In the genomic region with DNA sequence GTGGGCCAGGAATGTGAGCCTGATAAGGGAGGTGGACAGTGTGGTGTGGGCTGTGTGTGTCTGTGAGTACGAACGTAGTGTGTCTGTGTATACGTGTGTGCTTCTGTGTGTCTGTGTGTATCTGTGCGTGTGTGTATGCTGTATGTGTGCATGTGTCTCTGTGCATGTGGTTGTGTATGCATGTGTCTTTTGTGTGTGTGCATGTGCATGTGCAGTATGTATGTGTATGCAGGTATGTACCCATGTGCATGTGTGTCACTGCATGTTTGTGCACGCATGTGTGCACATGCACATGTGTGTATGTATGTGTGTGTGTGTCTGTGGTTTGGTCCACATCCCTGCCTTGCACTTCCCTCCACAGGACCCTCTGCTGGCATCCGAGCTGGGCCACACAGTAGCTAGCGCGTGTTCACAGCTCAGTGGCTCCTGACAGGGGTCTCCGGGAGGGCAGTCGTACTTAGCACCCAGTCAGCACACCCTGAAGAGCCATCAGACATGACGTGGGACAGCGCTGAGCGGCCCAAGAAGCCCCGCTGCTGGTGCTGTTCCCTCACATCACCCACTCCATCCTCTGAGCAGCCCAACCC, we compare ENCODE assay signal across 15 cellular contexts.
"Had no signal": no experiment of that assay in that cellular context is flagged by ENCODE, and none has a peak within 500 bp of the region (broad histone marks: within the 10 kb centered on the region; RNA-seq: fewer than 3 reads in every experiment).

No MANE protein-coding gene starts in this region.

- H3K27ac ChIP-seq: brain microvascular endothelial cell, gastroesophageal sphincter, left lung, stomach had no signal

- H3K4me3 ChIP-seq: gastroesophageal sphincter, left lung, smooth muscle cell, stomach, testis had no signal

- H3K36me3 ChIP-seq: brain microvascular endothelial cell, gastroesophageal sphincter, left lung, stomach had no signal

- H3K9me3 ChIP-seq: gastroesophageal sphincter, left lung, stomach, testis had no signal

- FAIRE-seq: kidney had no signal

- H3K27me3 ChIP-seq: brain microvascular endothelial cell, left lung, testis had no signal

- DNase-seq: activated CD4-positive, alpha-beta T cell treated with anti-CD3 and anti-CD28 coated beads, Interleukin-2, amount 50 U/mL, for 1 hour; activated CD4-positive, CD25-positive, alpha-beta regulatory T cell; activated naive CD4-positive, alpha-beta T cell; activated naive CD8-positive, alpha-beta T cell treated with anti-CD3 and anti-CD28 coated beads, Interleukin-2, amount 10 ng/mL, durations not matched to agents 7 days and 5 days; brain microvascular endothelial cell; cortex of kidney; effector memory CD8-positive, alpha-beta T cell; hippocampal formation; kidney; stomach; SW 1271 had no signal
